1 cellular context compared by ENCODE assay signal in genomic region chr14:75254381-75254821, GRCh38.
TF ChIP-seq lines count a peak whose summit lies in the region.

No MANE protein-coding gene starts in this region.

TF ChIP-seq in HCT116, 20 proteins besides CTCF, POLR2A, EP300 and RAD21 (continued from another document):
- TF ChIP-seq REST (IDR thresholded peaks at IDR 0.05; ENCODE audit: low read depth) (no peak), FOSL1 (IDR thresholded peaks at IDR 0.05; ENCODE audit: low read depth) (no peak), ZNF274 (IDR thresholded peaks at IDR 0.05; ENCODE audit: low read depth, low read length) (no peak), YY1 (IDR thresholded peaks at IDR 0.05; ENCODE audit: extremely low read depth, insufficient replicate concordance, low read depth, low read length) (no peak), ZFX (IDR thresholded peaks at IDR 0.05) (no peak), POLR2AphosphoS5 (IDR thresholded peaks at IDR 0.05; ENCODE audit: low read depth, low read length) (no peak), EZH2 (IDR thresholded peaks at IDR 0.05) (no peak), ELF1 (IDR thresholded peaks at IDR 0.05; ENCODE audit: borderline replicate concordance, low read depth) (no peak), SIN3A (IDR thresholded peaks at IDR 0.05; ENCODE audit: low read depth) (no peak), ATF3 (IDR thresholded peaks at IDR 0.05) (no peak), SRF (IDR thresholded peaks at IDR 0.05; ENCODE audit: low read depth) (no peak), MAX (IDR thresholded peaks at IDR 0.05) (no peak)
